In genomic region chr20:15447549-15447948, GRCh38 we compare ENCODE assay signal across 33 cellular contexts.
"Had no signal": no experiment of that assay in that cellular context is flagged by ENCODE, and none has a peak within 500 bp of the region (broad histone marks: within the 10 kb centered on the region; RNA-seq: fewer than 3 reads in every experiment).

No MANE protein-coding gene starts in this region.

- H3K27ac ChIP-seq: adrenal gland, brain microvascular endothelial cell, breast epithelium, VCaP had no signal

- H3K4me1 Mint-ChIP-seq: activated B cell treated with CpG ODN at 0.5 μM for 24 hours; activated CD4-positive, alpha-beta T cell treated with anti-CD3 and anti-CD28 coated beads, Interleukin-2, amount 10 ng/mL, durations not matched to agents 24 days and 14 days; activated naive CD8-positive, alpha-beta T cell treated with anti-CD3 and anti-CD28 coated beads for 36 hours; activated T-helper 17 cell treated with anti-CD3 and anti-CD28 coated beads, Interleukin-2, amount 50 U/mL, for 72 hours had no signal

- H3K4me1 ChIP-seq: adrenal gland, breast epithelium had no signal

- H3K27ac Mint-ChIP-seq: activated B cell treated with CpG ODN at 0.5 μM for 24 hours; activated CD4-positive, alpha-beta memory T cell treated with anti-CD3 and anti-CD28 coated beads for 36 hours; activated CD4-positive, alpha-beta T cell treated with anti-CD3 and anti-CD28 coated beads, Interleukin-2, amount 10 ng/mL, durations not matched to agents 24 days and 14 days; activated CD8-positive, alpha-beta T cell treated with anti-CD3 and anti-CD28 coated beads for 36 hours; activated naive CD4-positive, alpha-beta T cell treated with anti-CD3 and anti-CD28 coated beads for 36 hours; activated naive CD4-positive, alpha-beta T cell treated with anti-CD3 and anti-CD28 coated beads, Interleukin-2, amount 50 U/mL, for 72 hours; activated naive CD8-positive, alpha-beta T cell treated with anti-CD3 and anti-CD28 coated beads for 36 hours; activated T-cell treated with anti-CD3 and anti-CD28 coated beads, Interleukin-2, amount 50 U/mL, for 72 hours; activated T-helper 1 cell treated with anti-CD3 and anti-CD28 coated beads, Interleukin-12 subunit alpha, Interleukin-12 subunit beta, Interleukin-2, Interleukin-4 antibody, amounts not matched to agents 30 ng/mL and 10 ng/mL and 1 ng/mL, durations not matched to agents 14 hours and 24 hours and 36 hours; activated T-helper 17 cell treated with anti-CD3 and anti-CD28 coated beads, Interleukin-2, amount 50 U/mL, for 72 hours; T-helper 2 cell treated with Interferon-gamma antibody and Interleukin-4, amounts not matched to agents 5 μg/mL and 100 μg/mL, for 36 hours had no signal

- H3K27me3 ChIP-seq: adrenal gland, body of pancreas, brain microvascular endothelial cell, breast epithelium had no signal

- ATAC-seq: activated CD8-positive, alpha-beta T cell treated with anti-CD3 and anti-CD28 coated beads for 36 hours; activated naive CD4-positive, alpha-beta T cell treated with anti-CD3 and anti-CD28 coated beads, Interleukin-2, amount 50 U/mL, for 72 hours; activated T-cell treated with anti-CD3 and anti-CD28 coated beads, Interleukin-2, amount 50 U/mL, for 4 hours; activated T-cell treated with anti-CD3 and anti-CD28 coated beads, Interleukin-2, amount 50 U/mL, for 72 hours; activated T-helper 17 cell treated with anti-CD3 and anti-CD28 coated beads, Interleukin-2, amount 50 U/mL, for 72 hours; body of pancreas had no signal

- H3K4me3 ChIP-seq: adrenal gland, body of pancreas, breast epithelium had no signal

- H3K9me3 Mint-ChIP-seq: activated B cell treated with CpG ODN at 0.5 μM for 24 hours; activated CD4-positive, alpha-beta memory T cell treated with anti-CD3 and anti-CD28 coated beads for 36 hours; activated CD4-positive, alpha-beta T cell treated with anti-CD3 and anti-CD28 coated beads, Interleukin-2, amount 10 ng/mL, durations not matched to agents 24 days and 14 days; activated CD8-positive, alpha-beta T cell treated with anti-CD3 and anti-CD28 coated beads for 36 hours; activated naive CD8-positive, alpha-beta T cell treated with anti-CD3 and anti-CD28 coated beads for 36 hours; activated T-helper 1 cell treated with anti-CD3 and anti-CD28 coated beads, Interleukin-12 subunit alpha, Interleukin-12 subunit beta, Interleukin-2, Interleukin-4 antibody, amounts not matched to agents 30 ng/mL and 10 ng/mL and 1 ng/mL, durations not matched to agents 14 hours and 24 hours and 36 hours had no signal

- H3K27me3 Mint-ChIP-seq: activated B cell treated with CpG ODN at 0.5 μM for 24 hours; activated CD4-positive, alpha-beta memory T cell treated with anti-CD3 and anti-CD28 coated beads for 36 hours; activated CD4-positive, alpha-beta T cell treated with anti-CD3 and anti-CD28 coated beads, Interleukin-2, amount 10 ng/mL, durations not matched to agents 24 days and 14 days; activated CD8-positive, alpha-beta T cell treated with anti-CD3 and anti-CD28 coated beads for 36 hours; activated naive CD8-positive, alpha-beta T cell treated with anti-CD3 and anti-CD28 coated beads for 36 hours; activated T-helper 17 cell treated with anti-CD3 and anti-CD28 coated beads, Interleukin-2, amount 50 U/mL, for 72 hours had no signal

- DNase-seq: activated B cell treated with CpG ODN at 0.5 μM for 24 hours; activated CD4-positive, alpha-beta memory T cell treated with anti-CD3 and anti-CD28 coated beads for 36 hours; activated CD4-positive, alpha-beta T cell treated with anti-CD3 and anti-CD28 coated beads for 4 hours; activated CD4-positive, alpha-beta T cell treated with anti-CD3 and anti-CD28 coated beads, Interleukin-2, amount 10 ng/mL, durations not matched to agents 24 days and 14 days; activated CD4-positive, alpha-beta T cell treated with anti-CD3 and anti-CD28 coated beads, Interleukin-2, amount 50 U/mL, for 1 hour; activated CD4-positive, alpha-beta T cell treated with anti-CD3 and anti-CD28 coated beads, Interleukin-2, amount 50 U/mL, for 4 hours; activated CD4-positive, CD25-positive, alpha-beta regulatory T cell treated with anti-CD3 and anti-CD28 coated beads, Interleukin-2, amount 50 U/mL, for 72 hours; activated CD8-positive, alpha-beta memory T cell treated with anti-CD3 and anti-CD28 coated beads, Interleukin-2, amount 50 U/mL, for 4 hours; activated CD8-positive, alpha-beta T cell treated with anti-CD3 and anti-CD28 coated beads for 36 hours; activated effector memory CD4-positive, alpha-beta T cell treated with anti-CD3 and anti-CD28 coated beads, Interleukin-2, amount 50 U/mL, for 16 hours; activated gamma-delta T cell treated with Interleukin-2 at 50 U/mL for 16 hours; activated naive CD4-positive, alpha-beta T cell; activated naive CD4-positive, alpha-beta T cell treated with anti-CD3 and anti-CD28 coated beads for 36 hours; activated naive CD4-positive, alpha-beta T cell treated with anti-CD3 and anti-CD28 coated beads, Interleukin-2, amount 50 U/mL, for 16 hours; activated naive CD8-positive, alpha-beta T cell treated with anti-CD3 and anti-CD28 coated beads for 36 hours; activated T-cell treated with anti-CD3 and anti-CD28 coated beads for 4 hours; activated T-cell treated with anti-CD3 and anti-CD28 coated beads, Interleukin-2, amount 50 U/mL, for 1 hour; activated T-cell treated with anti-CD3 and anti-CD28 coated beads, Interleukin-2, amount 50 U/mL, for 4 hours; activated T-cell treated with anti-CD3 and anti-CD28 coated beads, Interleukin-2, amount 50 U/mL, for 72 hours; adrenal gland; amniotic stem cell; aorta; body of pancreas; brain microvascular endothelial cell; central memory CD4-positive, alpha-beta T cell; T-helper 2 cell; T-helper 9 cell had no signal

- H3K9me3 ChIP-seq: adrenal gland, body of pancreas, breast epithelium had no signal

- H3K36me3 Mint-ChIP-seq: activated CD4-positive, alpha-beta memory T cell treated with anti-CD3 and anti-CD28 coated beads for 36 hours; activated naive CD4-positive, alpha-beta T cell treated with anti-CD3 and anti-CD28 coated beads, Interleukin-2, amount 50 U/mL, for 72 hours; activated naive CD8-positive, alpha-beta T cell treated with anti-CD3 and anti-CD28 coated beads for 36 hours had no signal

- H3K36me3 ChIP-seq: adrenal gland, brain microvascular endothelial cell, breast epithelium had no signal

- H3K4me3 Mint-ChIP-seq: activated B cell treated with CpG ODN at 0.5 μM for 24 hours; activated CD4-positive, alpha-beta memory T cell treated with anti-CD3 and anti-CD28 coated beads for 36 hours; activated CD4-positive, alpha-beta T cell treated with anti-CD3 and anti-CD28 coated beads, Interleukin-2, amount 10 ng/mL, durations not matched to agents 24 days and 14 days; activated CD8-positive, alpha-beta T cell treated with anti-CD3 and anti-CD28 coated beads for 36 hours; activated naive CD4-positive, alpha-beta T cell treated with anti-CD3 and anti-CD28 coated beads for 36 hours; activated naive CD8-positive, alpha-beta T cell treated with anti-CD3 and anti-CD28 coated beads for 36 hours; activated T-cell treated with anti-CD3 and anti-CD28 coated beads, Interleukin-2, amount 50 U/mL, for 4 hours; activated T-cell treated with anti-CD3 and anti-CD28 coated beads, Interleukin-2, amount 50 U/mL, for 72 hours; activated T-helper 1 cell treated with anti-CD3 and anti-CD28 coated beads, Interleukin-12 subunit alpha, Interleukin-12 subunit beta, Interleukin-2, Interleukin-4 antibody, amounts not matched to agents 30 ng/mL and 10 ng/mL and 1 ng/mL, durations not matched to agents 14 hours and 24 hours and 36 hours; activated T-helper 17 cell treated with anti-CD3 and anti-CD28 coated beads, Interleukin-2, amount 50 U/mL, for 72 hours; T-helper 2 cell treated with Interferon-gamma antibody and Interleukin-4, amounts not matched to agents 5 μg/mL and 100 μg/mL, for 36 hours had no signal
